Comparison of ENCODE assay signal across 26 cellular contexts in genomic region chr7:22631730-22632129, GRCh38.
"Had no signal": no experiment of that assay in that cellular context is flagged by ENCODE, and none has a peak within 500 bp of the region (broad histone marks: within the 10 kb centered on the region; RNA-seq: fewer than 3 reads in every experiment).

No MANE protein-coding gene starts in this region.

- H3K36me3 Mint-ChIP-seq: activated naive CD8-positive, alpha-beta T cell; brain; immature natural killer cell; naive thymus-derived CD8-positive, alpha-beta T cell; stimulated activated effector memory CD8-positive, alpha-beta T cell treated with anti-CD3 and anti-CD28 coated beads, Interleukin-12 subunit alpha, Interleukin-12 subunit beta, amount 100 ng/mL, for 72 hours had no signal

- H3K27me3 Mint-ChIP-seq: activated B cell treated with CpG ODN at 0.5 μM for 24 hours had no signal

- H3K27ac Mint-ChIP-seq: activated B cell treated with CpG ODN at 0.5 μM for 24 hours; activated naive CD8-positive, alpha-beta T cell; brain; immature natural killer cell; naive thymus-derived CD8-positive, alpha-beta T cell; stimulated activated effector memory CD8-positive, alpha-beta T cell treated with anti-CD3 and anti-CD28 coated beads, Interleukin-12 subunit alpha, Interleukin-12 subunit beta, amount 100 ng/mL, for 72 hours; stimulated activated naive CD8-positive, alpha-beta T cell treated with anti-CD3 and anti-CD28 coated beads, Interleukin-15, Interleukin-2, amounts not matched to agents 100 ng/mL and 50 ng/mL, for 24 hours had no signal

- H3K36me3 ChIP-seq: gastroesophageal sphincter, right lobe of liver, thoracic aorta, uterus had no signal

- H3K4me1 Mint-ChIP-seq: immature natural killer cell; naive thymus-derived CD8-positive, alpha-beta T cell; stimulated activated effector memory CD8-positive, alpha-beta T cell treated with anti-CD3 and anti-CD28 coated beads, Interleukin-12 subunit alpha, Interleukin-12 subunit beta, amount 100 ng/mL, for 72 hours had no signal

- H3K9me3 Mint-ChIP-seq: activated B cell treated with CpG ODN at 0.5 μM for 24 hours; immature natural killer cell; stimulated activated effector memory CD8-positive, alpha-beta T cell treated with anti-CD3 and anti-CD28 coated beads, Interleukin-12 subunit alpha, Interleukin-12 subunit beta, amount 100 ng/mL, for 72 hours; stimulated activated naive CD8-positive, alpha-beta T cell treated with anti-CD3 and anti-CD28 coated beads, Interleukin-15, Interleukin-2, amounts not matched to agents 100 ng/mL and 50 ng/mL, for 24 hours had no signal

- DNase-seq: activated B cell treated with CpG ODN at 0.5 μM for 24 hours; activated CD4-positive, alpha-beta T cell treated with anti-CD3 and anti-CD28 coated beads for 4 hours; activated CD4-positive, alpha-beta T cell treated with anti-CD3 and anti-CD28 coated beads, Interleukin-2, amount 50 U/mL, for 48 hours; activated CD8-positive, alpha-beta memory T cell treated with anti-CD3 and anti-CD28 coated beads for 24 hours; activated effector memory CD4-positive, alpha-beta T cell treated with Interleukin-2 at 50 U/mL for 16 hours; activated naive CD4-positive, alpha-beta T cell treated with Interleukin-2 at 50 U/mL for 16 hours; anterior cingulate cortex; head of caudate nucleus; hippocampal formation; immature natural killer cell; kidney; left colon; midbrain; naive thymus-derived CD8-positive, alpha-beta T cell; right lobe of liver; small intestine; stimulated activated CD4-positive, alpha-beta T cell treated with anti-CD3 and anti-CD28 coated beads, Interleukin-4, amount 100 ng/mL, for 24 hours; T-helper 2 cell; trophoblast cell; uterus had no signal

- H3K4me1 ChIP-seq: right lobe of liver, uterus had no signal

- H3K4me3 Mint-ChIP-seq: activated B cell treated with CpG ODN at 0.5 μM for 24 hours; activated naive CD8-positive, alpha-beta T cell; brain; immature natural killer cell; naive thymus-derived CD8-positive, alpha-beta T cell; stimulated activated effector memory CD8-positive, alpha-beta T cell treated with anti-CD3 and anti-CD28 coated beads, Interleukin-12 subunit alpha, Interleukin-12 subunit beta, amount 100 ng/mL, for 72 hours; stimulated activated naive CD8-positive, alpha-beta T cell treated with anti-CD3 and anti-CD28 coated beads, Interleukin-15, Interleukin-2, amounts not matched to agents 100 ng/mL and 50 ng/mL, for 24 hours had no signal

- H3K27ac ChIP-seq: gastroesophageal sphincter, right lobe of liver, thoracic aorta, uterus had no signal

- H3K4me3 ChIP-seq: gastroesophageal sphincter, right lobe of liver, thoracic aorta, uterus had no signal

- H3K9me3 ChIP-seq: gastroesophageal sphincter, right lobe of liver, thoracic aorta, uterus had no signal

- ATAC-seq: gastroesophageal sphincter; left colon; naive thymus-derived CD8-positive, alpha-beta T cell; right lobe of liver; stimulated activated effector memory CD8-positive, alpha-beta T cell treated with anti-CD3 and anti-CD28 coated beads, Interleukin-12 subunit alpha, Interleukin-12 subunit beta, amount 100 ng/mL, for 72 hours had no signal

- H3K27me3 ChIP-seq: gastroesophageal sphincter, right lobe of liver, uterus had no signal
